Comparison of ENCODE assay signal across 10 cellular contexts in genomic region chr1:200207711-200208126, GRCh38.
DNase-seq lines count a peak whose midpoint lies in the region; ATAC-seq and TF ChIP-seq lines count a peak whose summit lies in the region.
"Had no signal": no experiment of that assay in that cellular context is flagged by ENCODE, and none has a peak within 500 bp of the region (broad histone marks: within the 10 kb centered on the region; RNA-seq: fewer than 3 reads in every experiment).

No MANE protein-coding gene starts in this region.

- peak; percentile 87 for ATAC-seq in GM21360 (IDR thresholded peaks at IDR 0.05; ENCODE audit: unreplicated experiment)
- ATAC-seq in HG03354 (IDR thresholded peaks at IDR 0.05; ENCODE audit: poor library complexity, severe bottlenecking, unreplicated experiment), result peak; percentile 89

- H3K27ac ChIP-seq in WERI-Rb-1, result no peak overlapping the region
- H3K27ac ChIP-seq in coronary artery, result no peak overlapping the region
- H3K27ac ChIP-seq: left ventricle myocardium inferior had no signal

- peak; percentile 63 for DNase-seq in Daoy (ENCODE audit: low read depth)
- DNase-seq in WERI-Rb-1, result peak; percentile 63
- DNase-seq in NCI-H1048 (lab: John Stamatoyannopoulos, UW), result no peak
- no peak for DNase-seq in hypothalamus (lab: John Stamatoyannopoulos, UW)
- no peak for DNase-seq in NCI-H1092 treated with DMSO at 0.1 percent for 48 hours (lab: John Stamatoyannopoulos, UW)
- DNase-seq in coronary artery (ENCODE audit: low spot score), result no peak
- DNase-seq: DMS 273 treated with DMSO at 0.1 percent for 48 hours, left ventricle myocardium inferior had no signal

- TF ChIP-seq CTCF in WERI-Rb-1 (IDR thresholded peaks at IDR 0.05; ENCODE audit: low read depth, low read length) (no peak), coronary artery (IDR thresholded peaks at IDR 0.05) (no peak)

- no peaks in the 10 kb centered on the region for H3K9me3 ChIP-seq in WERI-Rb-1 (ENCODE audit: severe bottlenecking)
- H3K9me3 ChIP-seq: left ventricle myocardium inferior had no signal

- H3K27me3 ChIP-seq in WERI-Rb-1 (ENCODE audit: insufficient read depth, low read depth, severe bottlenecking), result no peaks in the 10 kb centered on the region

- H3K4me3 ChIP-seq in WERI-Rb-1 (ENCODE audit: low read depth, low read length) (no peak overlapping the region), coronary artery (no peak overlapping the region)
- H3K4me3 ChIP-seq: left ventricle myocardium inferior had no signal

- H3K36me3 ChIP-seq in WERI-Rb-1, result no peaks in the 10 kb centered on the region
- H3K36me3 ChIP-seq: left ventricle myocardium inferior had no signal

Comparison
In these comparisons a context has a peak if more than half of its experiments do, and no peak if none do; other contexts are left out.
1. DNase-seq: peak in Daoy (single experiment) and WERI-Rb-1 (single experiment); none in NCI-H1048 (single experiment), hypothalamus (0 of 51), NCI-H1092 treated with DMSO at 0.1 percent for 48 hours (single experiment) and coronary artery (single experiment).